25 cellular contexts compared by ENCODE assay signal in genomic region chr14:65269732-65270131, GRCh38.
"Had no signal": no experiment of that assay in that cellular context is flagged by ENCODE, and none has a peak within 500 bp of the region (broad histone marks: within the 10 kb centered on the region; RNA-seq: fewer than 3 reads in every experiment).

No MANE protein-coding gene starts in this region.

- H3K4me1 ChIP-seq: left lung, lower lobe of right lung, psoas muscle, right lobe of liver, tibial nerve, uterus had no signal

- H3K27me3 ChIP-seq: left lung, right lobe of liver, tibial nerve, uterus had no signal

- H3K27ac ChIP-seq: left lung, lower lobe of right lung, parathyroid adenoma, psoas muscle, right lobe of liver, tibial nerve, uterus had no signal

- H3K4me3 ChIP-seq: left lung, lower lobe of right lung, psoas muscle, right lobe of liver, tibial nerve, uterus had no signal

- ATAC-seq: left cardiac atrium; left lung; lower lobe of right lung; naive thymus-derived CD8-positive, alpha-beta T cell; psoas muscle; right lobe of liver had no signal

- H3K4me1 Mint-ChIP-seq: nephron, neural crest cell had no signal

- H3K36me3 Mint-ChIP-seq: mesothelial cell of epicardium, type B pancreatic cell had no signal

- H3K27ac Mint-ChIP-seq: mesothelial cell of epicardium; nephron; stimulated activated naive CD8-positive, alpha-beta T cell treated with anti-CD3 and anti-CD28 coated beads, Interleukin-15, Interleukin-2, amounts not matched to agents 100 ng/mL and 50 ng/mL, for 24 hours; type B pancreatic cell had no signal

- H3K9me3 ChIP-seq: left lung, lower lobe of right lung, psoas muscle, right lobe of liver, tibial nerve, uterus had no signal

- DNase-seq: hippocampal formation; kidney glomerular epithelial cell; left cardiac atrium; left lung; lower lobe of right lung; mammary epithelial cell; mesendoderm; naive thymus-derived CD8-positive, alpha-beta T cell; nucleus accumbens; psoas muscle; right lobe of liver; stimulated activated CD4-positive, alpha-beta T cell treated with anti-CD3 and anti-CD28 coated beads, Interleukin-12 subunit alpha, Interleukin-12 subunit beta, amount 100 ng/mL, for 4 hours; stimulated activated CD4-positive, alpha-beta T cell treated with anti-CD3 and anti-CD28 coated beads, Interleukin-15, amount 100 ng/mL, for 24 hours; stimulated activated CD4-positive, alpha-beta T cell treated with anti-CD3 and anti-CD28 coated beads, Interleukin-2, amount 100 ng/mL, for 24 hours; stimulated activated CD4-positive, alpha-beta T cell treated with anti-CD3 and anti-CD28 coated beads, Interleukin-4, amount 100 ng/mL, for 1 hour; stimulated activated naive CD4-positive, alpha-beta T cell; substantia nigra; uterus had no signal

- H3K4me3 Mint-ChIP-seq: mesothelial cell of epicardium; nephron; neural crest cell; stimulated activated naive CD8-positive, alpha-beta T cell treated with anti-CD3 and anti-CD28 coated beads, Interleukin-15, Interleukin-2, amounts not matched to agents 100 ng/mL and 50 ng/mL, for 24 hours; type B pancreatic cell had no signal

- H3K9me3 Mint-ChIP-seq: mesothelial cell of epicardium; nephron; neural crest cell; stimulated activated naive CD8-positive, alpha-beta T cell treated with anti-CD3 and anti-CD28 coated beads, Interleukin-15, Interleukin-2, amounts not matched to agents 100 ng/mL and 50 ng/mL, for 24 hours; type B pancreatic cell had no signal

- H3K27me3 Mint-ChIP-seq: naive thymus-derived CD8-positive, alpha-beta T cell; stimulated activated naive CD8-positive, alpha-beta T cell treated with anti-CD3 and anti-CD28 coated beads, Interleukin-15, Interleukin-2, amounts not matched to agents 100 ng/mL and 50 ng/mL, for 24 hours; type B pancreatic cell had no signal

- H3K36me3 ChIP-seq: left lung, lower lobe of right lung, right lobe of liver, tibial nerve, uterus had no signal
